15 cellular contexts compared by ENCODE assay signal in genomic region chr10:2122431-2123124, GRCh38.
DNase-seq lines count a peak whose midpoint lies in the region; ATAC-seq, FAIRE-seq and TF ChIP-seq lines count a peak whose summit lies in the region.
"Had no signal": no experiment of that assay in that cellular context is flagged by ENCODE, and none has a peak within 500 bp of the region (broad histone marks: within the 10 kb centered on the region; RNA-seq: fewer than 3 reads in every experiment).

No MANE protein-coding gene starts in this region.

- H3K27me3 ChIP-seq in MG63 = no peaks in the 10 kb centered on the region
- no peaks in the 10 kb centered on the region for H3K27me3 ChIP-seq in bronchial epithelial cell (ENCODE audit: control insufficient read depth, insufficient read depth, low read length)
- H3K27me3 ChIP-seq: BE2C had no signal

- no peak for ATAC-seq in GM21723 (IDR thresholded peaks at IDR 0.05; ENCODE audit: unreplicated experiment)
- ATAC-seq in esophagus mucosa = no peak
- no peak for ATAC-seq in HG02973 (IDR thresholded peaks at IDR 0.05; ENCODE audit: unreplicated experiment)
- ATAC-seq: CD8-positive, alpha-beta T cell; HepG2 had no signal

- DNase-seq in Daoy (ENCODE audit: low read depth) = peak; percentile 51
- peak; percentile 26 for DNase-seq in MG63
- peak; percentile 52 for DNase-seq in bronchial epithelial cell (ENCODE audit: low read depth)
- DNase-seq in kidney glomerular epithelial cell (lab: John Stamatoyannopoulos, UW) = peak; percentile 53
- DNase-seq: BE2C; CD8-positive, alpha-beta T cell; NCI-H1417; NCI-H2029; NCI-H510A had no signal

- H3K36me3 ChIP-seq in MG63 (no peaks in the 10 kb centered on the region), bronchial epithelial cell (ENCODE audit: control insufficient read depth, insufficient read depth, low read length) (no peaks in the 10 kb centered on the region)
- H3K36me3 ChIP-seq: BE2C had no signal

- no peak for TF ChIP-seq CTCF in bronchial epithelial cell (IDR thresholded peaks at IDR 0.05; ENCODE audit: insufficient read depth, low read length, severe bottlenecking)

- no peak for FAIRE-seq in bronchial epithelial cell (lab: Jason Lieb, UNC)
- FAIRE-seq: H1, HepG2 had no signal

- H3K9me3 ChIP-seq in MG63 = no peaks in the 10 kb centered on the region
- H3K9me3 ChIP-seq: BE2C had no signal

- H3K4me3 ChIP-seq in MG63 = no peak overlapping the region
- H3K4me3 ChIP-seq in bronchial epithelial cell (ENCODE audit: low read depth, low read length) = no peak overlapping the region
- H3K4me3 ChIP-seq: SK-N-MC had no signal
